1 cellular context compared by ENCODE assay signal in the genomic region with DNA sequence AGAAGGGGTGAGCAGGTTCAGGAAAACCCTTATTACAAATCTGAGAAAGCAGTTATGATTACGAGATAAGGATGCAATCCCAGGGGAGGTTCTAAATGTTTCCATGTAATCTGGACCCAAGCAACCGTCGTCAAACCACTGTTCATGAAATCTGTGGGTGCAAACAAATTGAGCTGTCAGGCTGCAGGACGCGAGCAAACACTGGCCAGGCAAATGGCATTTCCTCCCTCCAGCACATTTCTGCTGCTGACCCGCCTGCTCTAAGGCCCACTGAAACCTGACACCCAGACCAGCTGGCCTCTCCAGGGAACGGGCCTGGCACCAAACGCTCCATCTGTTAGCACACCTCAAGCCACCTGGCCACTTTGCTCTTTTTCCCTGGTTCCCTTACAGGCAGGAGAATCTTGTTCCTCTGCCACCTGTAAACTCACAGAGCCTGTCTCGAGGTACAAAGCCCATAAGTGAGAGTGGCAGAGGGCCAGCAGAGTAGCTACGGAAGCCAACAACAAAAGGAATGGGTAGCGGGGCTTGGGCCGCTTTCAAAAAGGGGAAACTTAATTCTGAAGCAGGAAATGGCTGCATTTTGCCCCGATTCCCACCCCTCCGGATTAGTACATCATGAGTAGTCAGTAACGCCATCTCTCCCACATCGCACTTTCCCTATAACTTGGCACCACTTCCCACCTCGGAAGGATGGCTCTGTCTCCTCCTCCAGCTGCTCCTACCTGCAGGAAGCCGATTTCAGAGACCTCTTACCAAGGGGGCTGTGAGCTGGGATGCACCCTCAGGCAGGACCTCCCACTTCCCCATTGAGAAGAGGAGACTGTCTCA.
A peak's percentile ranks its signal among the peaks of the same experiment; 100 is the strongest.
TF ChIP-seq lines count a peak whose summit lies in the region.

No MANE protein-coding gene starts in this region.

TF ChIP-seq in HepG2, 621 proteins besides CTCF, POLR2A, EP300 and RAD21 (continued from another document and continues in another):
- TF ChIP-seq MNT (IDR thresholded peaks at IDR 0.05) (no peak), ZMAT5 (CRISPR knock-in tag; IDR thresholded peaks at IDR 0.05; ENCODE audit: borderline replicate concordance, low read depth) (no peak), HMGA1 (CRISPR knock-in tag; conservative IDR thresholded peaks at IDR 0.05) (no peak), RBFOX2 (IDR thresholded peaks at IDR 0.05; ENCODE audit: low read depth, low read length) (no peak), YEATS4 (CRISPR knock-in tag; IDR thresholded peaks at IDR 0.05; ENCODE audit: borderline replicate concordance) (peak; percentile 51; the same call in 1 of the 2 replicates), SUZ12 (IDR thresholded peaks at IDR 0.05; ENCODE audit: low read depth, low read length) (no peak), ZFP41 (CRISPR knock-in tag; IDR thresholded peaks at IDR 0.05; ENCODE audit: borderline replicate concordance) (no peak), ZFY (CRISPR knock-in tag; IDR thresholded peaks at IDR 0.05) (peak; percentile 80), NCOR1 (IDR thresholded peaks at IDR 0.05; ENCODE audit: borderline replicate concordance, low read length) (no peak), AKAP8 (CRISPR knock-in tag; IDR thresholded peaks at IDR 0.05) (0 out of 2 replicates have a peak, but pooled peaks have one; percentile 22), TRIM24 (CRISPR knock-in tag; IDR thresholded peaks at IDR 0.05) (no peak), CCDC6 (CRISPR knock-in tag; IDR thresholded peaks at IDR 0.05) (peak; percentile 75; the same call in 1 of the 2 replicates), ZNF350 (CRISPR knock-in tag; IDR thresholded peaks at IDR 0.05; ENCODE audit: borderline replicate concordance, low read depth) (peak; percentile 79), POLR2G (IDR thresholded peaks at IDR 0.05; ENCODE audit: low read depth, low read length) (no peak), TP53 (CRISPR knock-in tag; conservative IDR thresholded peaks at IDR 0.05) (no peak), ZNF550 (CRISPR knock-in tag; IDR thresholded peaks at IDR 0.05; ENCODE audit: borderline replicate concordance) (no peak), RARA (CRISPR knock-in tag; IDR thresholded peaks at IDR 0.05) (peak; percentile 47; the same call in 1 of the 2 replicates), KLF13 (CRISPR knock-in tag; IDR thresholded peaks at IDR 0.05) (no peak), GPN1 (CRISPR knock-in tag; IDR thresholded peaks at IDR 0.05; ENCODE audit: borderline replicate concordance) (no peak), HNF4A (CRISPR knock-in tag; IDR thresholded peaks at IDR 0.05) (peak; percentile 58), ZNF382 (CRISPR knock-in tag; IDR thresholded peaks at IDR 0.05; ENCODE audit: borderline replicate concordance) (no peak), FOXA3 (CRISPR knock-in tag; IDR thresholded peaks at IDR 0.05) (peak; percentile 48), ZNF530 (CRISPR knock-in tag; IDR thresholded peaks at IDR 0.05; ENCODE audit: low read depth) (no peak), TBX3 (IDR thresholded peaks at IDR 0.05; ENCODE audit: borderline replicate concordance) (no peak; the same call in 1 of the 2 replicates), NFRKB (IDR thresholded peaks at IDR 0.05) (no peak), MBNL3 (CRISPR knock-in tag; conservative IDR thresholded peaks at IDR 0.05) (no peak), GATAD2A (CRISPR knock-in tag; IDR thresholded peaks at IDR 0.05) (peak; percentile 69; the same call in 1 of the 2 replicates), ZSCAN20 (CRISPR knock-in tag; IDR thresholded peaks at IDR 0.05; ENCODE audit: borderline replicate concordance) (no peak), STAT5B (CRISPR knock-in tag; IDR thresholded peaks at IDR 0.05) (no peak)
- TF ChIP-seq, protein P1, sequence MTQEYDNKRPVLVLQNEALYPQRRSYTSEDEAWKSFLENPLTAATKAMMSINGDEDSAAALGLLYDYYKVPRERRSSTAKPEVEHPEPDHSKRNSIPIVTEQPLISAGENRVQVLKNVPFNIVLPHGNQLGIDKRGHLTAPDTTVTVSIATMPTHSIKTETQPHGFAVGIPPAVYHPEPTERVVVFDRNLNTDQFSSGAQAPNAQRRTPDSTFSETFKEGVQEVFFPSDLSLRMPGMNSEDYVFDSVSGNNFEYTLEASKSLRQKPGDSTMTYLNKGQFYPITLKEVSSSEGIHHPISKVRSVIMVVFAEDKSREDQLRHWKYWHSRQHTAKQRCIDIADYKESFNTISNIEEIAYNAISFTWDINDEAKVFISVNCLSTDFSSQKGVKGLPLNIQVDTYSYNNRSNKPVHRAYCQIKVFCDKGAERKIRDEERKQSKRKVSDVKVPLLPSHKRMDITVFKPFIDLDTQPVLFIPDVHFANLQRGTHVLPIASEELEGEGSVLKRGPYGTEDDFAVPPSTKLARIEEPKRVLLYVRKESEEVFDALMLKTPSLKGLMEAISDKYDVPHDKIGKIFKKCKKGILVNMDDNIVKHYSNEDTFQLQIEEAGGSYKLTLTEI (CRISPR knock-in tag; conservative IDR thresholded peaks at IDR 0.05), result no peak
- TF ChIP-seq, protein P2, sequence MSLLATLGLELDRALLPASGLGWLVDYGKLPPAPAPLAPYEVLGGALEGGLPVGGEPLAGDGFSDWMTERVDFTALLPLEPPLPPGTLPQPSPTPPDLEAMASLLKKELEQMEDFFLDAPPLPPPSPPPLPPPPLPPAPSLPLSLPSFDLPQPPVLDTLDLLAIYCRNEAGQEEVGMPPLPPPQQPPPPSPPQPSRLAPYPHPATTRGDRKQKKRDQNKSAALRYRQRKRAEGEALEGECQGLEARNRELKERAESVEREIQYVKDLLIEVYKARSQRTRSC (CRISPR knock-in tag; IDR thresholded peaks at IDR 0.05; ENCODE audit: low read depth), result no peak
- TF ChIP-seq, protein P3, sequence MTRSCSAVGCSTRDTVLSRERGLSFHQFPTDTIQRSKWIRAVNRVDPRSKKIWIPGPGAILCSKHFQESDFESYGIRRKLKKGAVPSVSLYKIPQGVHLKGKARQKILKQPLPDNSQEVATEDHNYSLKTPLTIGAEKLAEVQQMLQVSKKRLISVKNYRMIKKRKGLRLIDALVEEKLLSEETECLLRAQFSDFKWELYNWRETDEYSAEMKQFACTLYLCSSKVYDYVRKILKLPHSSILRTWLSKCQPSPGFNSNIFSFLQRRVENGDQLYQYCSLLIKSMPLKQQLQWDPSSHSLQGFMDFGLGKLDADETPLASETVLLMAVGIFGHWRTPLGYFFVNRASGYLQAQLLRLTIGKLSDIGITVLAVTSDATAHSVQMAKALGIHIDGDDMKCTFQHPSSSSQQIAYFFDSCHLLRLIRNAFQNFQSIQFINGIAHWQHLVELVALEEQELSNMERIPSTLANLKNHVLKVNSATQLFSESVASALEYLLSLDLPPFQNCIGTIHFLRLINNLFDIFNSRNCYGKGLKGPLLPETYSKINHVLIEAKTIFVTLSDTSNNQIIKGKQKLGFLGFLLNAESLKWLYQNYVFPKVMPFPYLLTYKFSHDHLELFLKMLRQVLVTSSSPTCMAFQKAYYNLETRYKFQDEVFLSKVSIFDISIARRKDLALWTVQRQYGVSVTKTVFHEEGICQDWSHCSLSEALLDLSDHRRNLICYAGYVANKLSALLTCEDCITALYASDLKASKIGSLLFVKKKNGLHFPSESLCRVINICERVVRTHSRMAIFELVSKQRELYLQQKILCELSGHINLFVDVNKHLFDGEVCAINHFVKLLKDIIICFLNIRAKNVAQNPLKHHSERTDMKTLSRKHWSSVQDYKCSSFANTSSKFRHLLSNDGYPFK (CRISPR knock-in tag; IDR thresholded peaks at IDR 0.05; ENCODE audit: borderline replicate concordance), result 0 out of 2 replicates have a peak, but pooled peaks have one; percentile 30
- TF ChIP-seq, protein P4, sequence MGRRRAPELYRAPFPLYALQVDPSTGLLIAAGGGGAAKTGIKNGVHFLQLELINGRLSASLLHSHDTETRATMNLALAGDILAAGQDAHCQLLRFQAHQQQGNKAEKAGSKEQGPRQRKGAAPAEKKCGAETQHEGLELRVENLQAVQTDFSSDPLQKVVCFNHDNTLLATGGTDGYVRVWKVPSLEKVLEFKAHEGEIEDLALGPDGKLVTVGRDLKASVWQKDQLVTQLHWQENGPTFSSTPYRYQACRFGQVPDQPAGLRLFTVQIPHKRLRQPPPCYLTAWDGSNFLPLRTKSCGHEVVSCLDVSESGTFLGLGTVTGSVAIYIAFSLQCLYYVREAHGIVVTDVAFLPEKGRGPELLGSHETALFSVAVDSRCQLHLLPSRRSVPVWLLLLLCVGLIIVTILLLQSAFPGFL (CRISPR knock-in tag; IDR thresholded peaks at IDR 0.05), result no peak
- TF ChIP-seq, protein P5, sequence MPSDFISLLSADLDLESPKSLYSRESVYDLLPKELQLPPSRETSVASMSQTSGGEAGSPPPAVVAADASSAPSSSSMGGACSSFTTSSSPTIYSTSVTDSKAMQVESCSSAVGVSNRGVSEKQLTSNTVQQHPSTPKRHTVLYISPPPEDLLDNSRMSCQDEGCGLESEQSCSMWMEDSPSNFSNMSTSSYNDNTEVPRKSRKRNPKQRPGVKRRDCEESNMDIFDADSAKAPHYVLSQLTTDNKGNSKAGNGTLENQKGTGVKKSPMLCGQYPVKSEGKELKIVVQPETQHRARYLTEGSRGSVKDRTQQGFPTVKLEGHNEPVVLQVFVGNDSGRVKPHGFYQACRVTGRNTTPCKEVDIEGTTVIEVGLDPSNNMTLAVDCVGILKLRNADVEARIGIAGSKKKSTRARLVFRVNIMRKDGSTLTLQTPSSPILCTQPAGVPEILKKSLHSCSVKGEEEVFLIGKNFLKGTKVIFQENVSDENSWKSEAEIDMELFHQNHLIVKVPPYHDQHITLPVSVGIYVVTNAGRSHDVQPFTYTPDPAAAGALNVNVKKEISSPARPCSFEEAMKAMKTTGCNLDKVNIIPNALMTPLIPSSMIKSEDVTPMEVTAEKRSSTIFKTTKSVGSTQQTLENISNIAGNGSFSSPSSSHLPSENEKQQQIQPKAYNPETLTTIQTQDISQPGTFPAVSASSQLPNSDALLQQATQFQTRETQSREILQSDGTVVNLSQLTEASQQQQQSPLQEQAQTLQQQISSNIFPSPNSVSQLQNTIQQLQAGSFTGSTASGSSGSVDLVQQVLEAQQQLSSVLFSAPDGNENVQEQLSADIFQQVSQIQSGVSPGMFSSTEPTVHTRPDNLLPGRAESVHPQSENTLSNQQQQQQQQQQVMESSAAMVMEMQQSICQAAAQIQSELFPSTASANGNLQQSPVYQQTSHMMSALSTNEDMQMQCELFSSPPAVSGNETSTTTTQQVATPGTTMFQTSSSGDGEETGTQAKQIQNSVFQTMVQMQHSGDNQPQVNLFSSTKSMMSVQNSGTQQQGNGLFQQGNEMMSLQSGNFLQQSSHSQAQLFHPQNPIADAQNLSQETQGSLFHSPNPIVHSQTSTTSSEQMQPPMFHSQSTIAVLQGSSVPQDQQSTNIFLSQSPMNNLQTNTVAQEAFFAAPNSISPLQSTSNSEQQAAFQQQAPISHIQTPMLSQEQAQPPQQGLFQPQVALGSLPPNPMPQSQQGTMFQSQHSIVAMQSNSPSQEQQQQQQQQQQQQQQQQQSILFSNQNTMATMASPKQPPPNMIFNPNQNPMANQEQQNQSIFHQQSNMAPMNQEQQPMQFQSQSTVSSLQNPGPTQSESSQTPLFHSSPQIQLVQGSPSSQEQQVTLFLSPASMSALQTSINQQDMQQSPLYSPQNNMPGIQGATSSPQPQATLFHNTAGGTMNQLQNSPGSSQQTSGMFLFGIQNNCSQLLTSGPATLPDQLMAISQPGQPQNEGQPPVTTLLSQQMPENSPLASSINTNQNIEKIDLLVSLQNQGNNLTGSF (CRISPR knock-in tag; IDR thresholded peaks at IDR 0.05), result 0 out of 2 replicates have a peak, but pooled peaks have one; percentile 58
